41 cellular contexts compared by ENCODE assay signal in genomic region chr10:74523199-74523598, GRCh38.
"Had no signal": no experiment of that assay in that cellular context is flagged by ENCODE, and none has a peak within 500 bp of the region (broad histone marks: within the 10 kb centered on the region; RNA-seq: fewer than 3 reads in every experiment).

No MANE protein-coding gene starts in this region.

- H3K9me3 ChIP-seq: adrenal gland, body of pancreas had no signal

- H3K4me3 ChIP-seq: adrenal gland, body of pancreas, cardiac muscle cell had no signal

- H3K9me3 Mint-ChIP-seq: activated CD4-positive, alpha-beta memory T cell treated with anti-CD3 and anti-CD28 coated beads for 36 hours; activated CD8-positive, alpha-beta T cell treated with anti-CD3 and anti-CD28 coated beads for 36 hours; activated naive CD4-positive, alpha-beta T cell treated with anti-CD3 and anti-CD28 coated beads for 36 hours; activated T-cell treated with anti-CD3 and anti-CD28 coated beads, Interleukin-2, amount 50 U/mL, for 4 hours; activated T-cell treated with anti-CD3 and anti-CD28 coated beads, Interleukin-2, amount 50 U/mL, for 72 hours; activated T-helper 1 cell treated with anti-CD3 and anti-CD28 coated beads, Interleukin-12 subunit alpha, Interleukin-12 subunit beta, Interleukin-2, Interleukin-4 antibody, amounts not matched to agents 30 ng/mL and 10 ng/mL and 1 ng/mL, durations not matched to agents 14 hours and 24 hours and 36 hours; activated T-helper 17 cell treated with anti-CD3 and anti-CD28 coated beads, Interleukin-2, amount 50 U/mL, for 72 hours; central memory CD8-positive, alpha-beta T cell; T-helper 1 cell treated with Interleukin-12 subunit alpha and Interleukin-12 subunit beta and Interleukin-4 antibody, amounts not matched to agents 30 μg/mL and 1 μg/mL, for 36 hours; T-helper 2 cell treated with Interferon-gamma antibody and Interleukin-4, amounts not matched to agents 5 μg/mL and 100 μg/mL, for 36 hours had no signal

- H3K4me1 Mint-ChIP-seq: activated CD4-positive, alpha-beta T cell treated with anti-CD3 and anti-CD28 coated beads, Interleukin-2, amount 10 ng/mL, durations not matched to agents 7 days and 5 days; activated naive CD8-positive, alpha-beta T cell treated with anti-CD3 and anti-CD28 coated beads, Interleukin-2, amount 10 ng/mL, durations not matched to agents 7 days and 5 days; activated T-helper 17 cell treated with anti-CD3 and anti-CD28 coated beads, Interleukin-2, amount 50 U/mL, for 72 hours; central memory CD8-positive, alpha-beta T cell had no signal

- H3K27ac Mint-ChIP-seq: activated CD4-positive, alpha-beta memory T cell treated with anti-CD3 and anti-CD28 coated beads for 36 hours; activated CD4-positive, alpha-beta T cell treated with anti-CD3 and anti-CD28 coated beads for 36 hours; activated CD4-positive, alpha-beta T cell treated with anti-CD3 and anti-CD28 coated beads, Interleukin-2, amount 10 ng/mL, durations not matched to agents 7 days and 5 days; activated CD8-positive, alpha-beta T cell treated with anti-CD3 and anti-CD28 coated beads for 36 hours; activated naive CD4-positive, alpha-beta T cell treated with anti-CD3 and anti-CD28 coated beads for 36 hours; activated naive CD4-positive, alpha-beta T cell treated with anti-CD3 and anti-CD28 coated beads, Interleukin-2, amount 50 U/mL, for 72 hours; activated naive CD8-positive, alpha-beta T cell treated with anti-CD3 and anti-CD28 coated beads, Interleukin-2, amount 10 ng/mL, durations not matched to agents 7 days and 5 days; activated T-cell treated with anti-CD3 and anti-CD28 coated beads, Interleukin-2, amount 50 U/mL, for 72 hours; activated T-helper 1 cell treated with anti-CD3 and anti-CD28 coated beads, Interleukin-12 subunit alpha, Interleukin-12 subunit beta, Interleukin-2, Interleukin-4 antibody, amounts not matched to agents 30 ng/mL and 10 ng/mL and 1 ng/mL, durations not matched to agents 14 hours and 24 hours and 36 hours; activated T-helper 17 cell treated with anti-CD3 and anti-CD28 coated beads, Interleukin-2, amount 50 U/mL, for 72 hours; T-helper 1 cell treated with Interleukin-12 subunit alpha and Interleukin-12 subunit beta and Interleukin-4 antibody, amounts not matched to agents 30 μg/mL and 1 μg/mL, for 36 hours; T-helper 2 cell treated with Interferon-gamma antibody and Interleukin-4, amounts not matched to agents 5 μg/mL and 100 μg/mL, for 36 hours had no signal

- ATAC-seq: activated CD4-positive, alpha-beta T cell treated with anti-CD3 and anti-CD28 coated beads for 36 hours; activated CD4-positive, CD25-positive, alpha-beta regulatory T cell treated with anti-CD3 and anti-CD28 coated beads, Interleukin-2, amount 50 U/mL, for 24 hours; activated CD8-positive, alpha-beta T cell treated with anti-CD3 and anti-CD28 coated beads for 36 hours; activated naive CD4-positive, alpha-beta T cell treated with anti-CD3 and anti-CD28 coated beads, Interleukin-2, amount 50 U/mL, for 72 hours; activated T-cell treated with anti-CD3 and anti-CD28 coated beads, Interleukin-2, amount 50 U/mL, for 4 hours; activated T-cell treated with anti-CD3 and anti-CD28 coated beads, Interleukin-2, amount 50 U/mL, for 72 hours; activated T-helper 17 cell treated with anti-CD3 and anti-CD28 coated beads, Interleukin-2, amount 50 U/mL, for 72 hours; body of pancreas had no signal

- FAIRE-seq: astrocyte, bronchial epithelial cell, TTC549 had no signal

- H3K27me3 Mint-ChIP-seq: activated CD4-positive, alpha-beta memory T cell treated with anti-CD3 and anti-CD28 coated beads for 36 hours; activated CD4-positive, alpha-beta T cell treated with anti-CD3 and anti-CD28 coated beads for 36 hours; activated CD4-positive, alpha-beta T cell treated with anti-CD3 and anti-CD28 coated beads, Interleukin-2, amount 10 ng/mL, durations not matched to agents 7 days and 5 days; activated CD8-positive, alpha-beta T cell treated with anti-CD3 and anti-CD28 coated beads for 36 hours; activated naive CD8-positive, alpha-beta T cell treated with anti-CD3 and anti-CD28 coated beads, Interleukin-2, amount 10 ng/mL, durations not matched to agents 7 days and 5 days; activated T-helper 17 cell treated with anti-CD3 and anti-CD28 coated beads, Interleukin-2, amount 50 U/mL, for 72 hours; central memory CD8-positive, alpha-beta T cell had no signal

- DNase-seq: activated CD4-positive, alpha-beta memory T cell treated with anti-CD3 and anti-CD28 coated beads for 36 hours; activated CD4-positive, alpha-beta T cell treated with anti-CD3 and anti-CD28 coated beads for 1 hour; activated CD4-positive, alpha-beta T cell treated with anti-CD3 and anti-CD28 coated beads for 36 hours; activated CD4-positive, alpha-beta T cell treated with anti-CD3 and anti-CD28 coated beads for 48 hours; activated CD4-positive, alpha-beta T cell treated with anti-CD3 and anti-CD28 coated beads, Interleukin-2, amount 10 ng/mL, durations not matched to agents 7 days and 5 days; activated CD4-positive, alpha-beta T cell treated with anti-CD3 and anti-CD28 coated beads, Interleukin-2, amount 50 U/mL, for 4 hours; activated CD4-positive, CD25-positive, alpha-beta regulatory T cell; activated CD8-positive, alpha-beta memory T cell treated with anti-CD3 and anti-CD28 coated beads, Interleukin-2, amount 50 U/mL, for 4 hours; activated CD8-positive, alpha-beta T cell treated with anti-CD3 and anti-CD28 coated beads for 36 hours; activated effector memory CD4-positive, alpha-beta T cell treated with anti-CD3 and anti-CD28 coated beads, Interleukin-2, amount 50 U/mL, for 16 hours; activated gamma-delta T cell treated with Interleukin-2 at 50 U/mL for 16 hours; activated naive CD4-positive, alpha-beta T cell; activated naive CD4-positive, alpha-beta T cell treated with anti-CD3 and anti-CD28 coated beads for 36 hours; activated naive CD4-positive, alpha-beta T cell treated with anti-CD3 and anti-CD28 coated beads, Interleukin-2, amount 50 U/mL, for 16 hours; activated naive CD8-positive, alpha-beta T cell treated with anti-CD3 and anti-CD28 coated beads, Interleukin-2, amount 10 ng/mL, durations not matched to agents 7 days and 5 days; activated T-cell treated with anti-CD3 and anti-CD28 coated beads for 4 hours; activated T-cell treated with anti-CD3 and anti-CD28 coated beads, Interleukin-2, amount 50 U/mL, for 1 hour; activated T-cell treated with anti-CD3 and anti-CD28 coated beads, Interleukin-2, amount 50 U/mL, for 4 hours; activated T-cell treated with anti-CD3 and anti-CD28 coated beads, Interleukin-2, amount 50 U/mL, for 72 hours; adrenal gland; amniotic stem cell; aorta; body of pancreas; brain microvascular endothelial cell; caudate nucleus; cerebellar nuclear complex; T-helper 1 cell; T-helper 2 cell; T-helper 9 cell had no signal

- H3K27ac ChIP-seq: adrenal gland, body of pancreas, brain microvascular endothelial cell, cardiac muscle cell, VCaP had no signal

- H3K4me3 Mint-ChIP-seq: activated CD4-positive, alpha-beta memory T cell treated with anti-CD3 and anti-CD28 coated beads for 36 hours; activated CD4-positive, alpha-beta T cell treated with anti-CD3 and anti-CD28 coated beads for 36 hours; activated CD4-positive, alpha-beta T cell treated with anti-CD3 and anti-CD28 coated beads, Interleukin-2, amount 10 ng/mL, durations not matched to agents 7 days and 5 days; activated CD8-positive, alpha-beta T cell treated with anti-CD3 and anti-CD28 coated beads for 36 hours; activated naive CD4-positive, alpha-beta T cell treated with anti-CD3 and anti-CD28 coated beads for 36 hours; activated naive CD8-positive, alpha-beta T cell treated with anti-CD3 and anti-CD28 coated beads, Interleukin-2, amount 10 ng/mL, durations not matched to agents 7 days and 5 days; activated T-cell treated with anti-CD3 and anti-CD28 coated beads, Interleukin-2, amount 50 U/mL, for 4 hours; activated T-cell treated with anti-CD3 and anti-CD28 coated beads, Interleukin-2, amount 50 U/mL, for 72 hours; activated T-helper 1 cell treated with anti-CD3 and anti-CD28 coated beads, Interleukin-12 subunit alpha, Interleukin-12 subunit beta, Interleukin-2, Interleukin-4 antibody, amounts not matched to agents 30 ng/mL and 10 ng/mL and 1 ng/mL, durations not matched to agents 14 hours and 24 hours and 36 hours; activated T-helper 17 cell treated with anti-CD3 and anti-CD28 coated beads, Interleukin-2, amount 50 U/mL, for 72 hours; central memory CD8-positive, alpha-beta T cell; T-helper 1 cell treated with Interleukin-12 subunit alpha and Interleukin-12 subunit beta and Interleukin-4 antibody, amounts not matched to agents 30 μg/mL and 1 μg/mL, for 36 hours; T-helper 2 cell treated with Interferon-gamma antibody and Interleukin-4, amounts not matched to agents 5 μg/mL and 100 μg/mL, for 36 hours had no signal

- H3K27me3 ChIP-seq: adrenal gland, body of pancreas, brain microvascular endothelial cell, cardiac muscle cell had no signal

- H3K4me1 ChIP-seq: adrenal gland, body of pancreas had no signal

- H3K36me3 ChIP-seq: adrenal gland, brain microvascular endothelial cell, cardiac muscle cell had no signal
